ENCODE assay signal across 29 cellular contexts in the genomic region with DNA sequence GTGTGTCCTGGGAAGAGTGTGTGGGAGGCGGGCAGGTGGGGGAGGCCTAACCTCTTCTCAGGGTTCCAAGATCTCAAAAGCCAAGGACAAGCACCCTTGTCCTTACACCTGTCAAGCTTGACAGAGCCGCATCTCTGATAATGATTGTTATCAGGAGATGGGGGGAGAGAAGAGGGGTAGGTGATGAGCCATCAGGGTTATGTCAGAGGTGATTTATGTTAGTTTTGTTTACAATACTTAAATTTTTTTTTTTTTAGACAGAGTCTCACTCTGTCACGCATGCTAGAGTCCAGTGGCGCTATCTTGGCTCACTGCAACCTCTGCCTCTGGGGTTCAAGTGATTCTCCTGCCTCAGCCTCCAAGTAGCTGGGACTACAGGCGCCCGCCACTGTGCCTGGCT.
"Had no signal": no experiment of that assay in that cellular context is flagged by ENCODE, and none has a peak within 500 bp of the region (broad histone marks: within the 10 kb centered on the region; RNA-seq: fewer than 3 reads in every experiment).

No MANE protein-coding gene starts in this region.

- H3K4me1 Mint-ChIP-seq: activated CD4-positive, alpha-beta T cell treated with anti-CD3 and anti-CD28 coated beads, Interleukin-2, amount 10 ng/mL, durations not matched to agents 7 days and 5 days; central memory CD8-positive, alpha-beta T cell; endodermal cell had no signal

- H3K27me3 ChIP-seq: ascending aorta, breast epithelium, dorsolateral prefrontal cortex had no signal

- H3K4me3 ChIP-seq: ascending aorta, breast epithelium, coronary artery, dorsolateral prefrontal cortex had no signal

- H3K27ac Mint-ChIP-seq: activated CD4-positive, alpha-beta memory T cell treated with anti-CD3 and anti-CD28 coated beads, Interleukin-2, amount 10 ng/mL, durations not matched to agents 7 days and 5 days; activated CD4-positive, alpha-beta T cell treated with anti-CD3 and anti-CD28 coated beads, Interleukin-2, amount 10 ng/mL, durations not matched to agents 7 days and 5 days; activated naive CD4-positive, alpha-beta T cell treated with anti-CD3 and anti-CD28 coated beads, Interleukin-2, amount 10 ng/mL, durations not matched to agents 7 days and 5 days; activated naive CD8-positive, alpha-beta T cell treated with anti-CD3 and anti-CD28 coated beads, Interleukin-2, amount 10 ng/mL, durations not matched to agents 7 days and 5 days; activated T-cell treated with anti-CD3 and anti-CD28 coated beads, Interleukin-2, amount 50 U/mL, for 24 hours; activated T-cell treated with anti-CD3 and anti-CD28 coated beads, Interleukin-2, amount 50 U/mL, for 72 hours; dendritic cell treated with granulocyte-macrophage colony-stimulating factor and Interleukin-4, amounts not matched to agents 40 ng/mL and 50 ng/mL, for 4 days; endodermal cell; T-cell; T-helper 1 cell treated with Interleukin-12 subunit alpha and Interleukin-12 subunit beta and Interleukin-4 antibody, amounts not matched to agents 30 μg/mL and 1 μg/mL, for 36 hours; WTC11 had no signal

- H3K36me3 Mint-ChIP-seq: activated naive CD4-positive, alpha-beta T cell treated with anti-CD3 and anti-CD28 coated beads, Interleukin-2, amount 50 U/mL, for 72 hours; activated naive CD8-positive, alpha-beta T cell treated with anti-CD3 and anti-CD28 coated beads, Interleukin-2, amount 10 ng/mL, durations not matched to agents 7 days and 5 days; brain; T-cell; WTC11 had no signal

- H3K27ac ChIP-seq: ascending aorta, breast epithelium, coronary artery, dorsolateral prefrontal cortex had no signal

- H3K27me3 Mint-ChIP-seq: central memory CD8-positive, alpha-beta T cell; dendritic cell treated with granulocyte-macrophage colony-stimulating factor and Interleukin-4, amounts not matched to agents 40 ng/mL and 50 ng/mL, for 4 days; T-cell had no signal

- ATAC-seq: activated naive CD4-positive, alpha-beta T cell treated with anti-CD3 and anti-CD28 coated beads, Interleukin-2, amount 50 U/mL, for 72 hours; activated T-cell treated with anti-CD3 and anti-CD28 coated beads, Interleukin-2, amount 50 U/mL, for 72 hours; esophagus mucosa; T-cell; WTC11 had no signal

- DNase-seq: activated CD4-positive, alpha-beta memory T cell treated with anti-CD3 and anti-CD28 coated beads, Interleukin-2, amount 10 ng/mL, durations not matched to agents 7 days and 5 days; activated CD4-positive, alpha-beta T cell treated with anti-CD3 and anti-CD28 coated beads for 1 hour; activated CD4-positive, alpha-beta T cell treated with anti-CD3 and anti-CD28 coated beads for 4 hours; activated CD4-positive, alpha-beta T cell treated with anti-CD3 and anti-CD28 coated beads, Interleukin-2, amount 10 ng/mL, durations not matched to agents 7 days and 5 days; activated CD4-positive, alpha-beta T cell treated with anti-CD3 and anti-CD28 coated beads, Interleukin-2, amount 50 U/mL, for 4 hours; activated CD8-positive, alpha-beta memory T cell treated with anti-CD3 and anti-CD28 coated beads, Interleukin-2, amount 50 U/mL, for 48 hours; activated gamma-delta T cell; activated naive CD4-positive, alpha-beta T cell; activated naive CD4-positive, alpha-beta T cell treated with anti-CD3 and anti-CD28 coated beads, Interleukin-2, amount 10 ng/mL, durations not matched to agents 7 days and 5 days; activated naive CD8-positive, alpha-beta T cell treated with anti-CD3 and anti-CD28 coated beads, Interleukin-2, amount 10 ng/mL, durations not matched to agents 7 days and 5 days; activated T-cell treated with anti-CD3 and anti-CD28 coated beads for 4 hours; activated T-cell treated with anti-CD3 and anti-CD28 coated beads, Interleukin-2, amount 50 U/mL, for 24 hours; activated T-cell treated with anti-CD3 and anti-CD28 coated beads, Interleukin-2, amount 50 U/mL, for 72 hours; dorsolateral prefrontal cortex; effector memory CD4-positive, alpha-beta T cell; endodermal cell; foreskin fibroblast; head of caudate nucleus; T-cell had no signal

- H3K4me3 Mint-ChIP-seq: activated CD4-positive, alpha-beta memory T cell treated with anti-CD3 and anti-CD28 coated beads, Interleukin-2, amount 10 ng/mL, durations not matched to agents 7 days and 5 days; activated CD4-positive, alpha-beta T cell treated with anti-CD3 and anti-CD28 coated beads, Interleukin-2, amount 10 ng/mL, durations not matched to agents 7 days and 5 days; activated naive CD4-positive, alpha-beta T cell treated with anti-CD3 and anti-CD28 coated beads, Interleukin-2, amount 10 ng/mL, durations not matched to agents 7 days and 5 days; activated naive CD8-positive, alpha-beta T cell treated with anti-CD3 and anti-CD28 coated beads, Interleukin-2, amount 10 ng/mL, durations not matched to agents 7 days and 5 days; activated T-cell treated with anti-CD3 and anti-CD28 coated beads, Interleukin-2, amount 50 U/mL, for 24 hours; activated T-cell treated with anti-CD3 and anti-CD28 coated beads, Interleukin-2, amount 50 U/mL, for 72 hours; brain; central memory CD8-positive, alpha-beta T cell; dendritic cell treated with granulocyte-macrophage colony-stimulating factor and Interleukin-4, amounts not matched to agents 40 ng/mL and 50 ng/mL, for 4 days; endodermal cell; T-cell; T-helper 1 cell treated with Interleukin-12 subunit alpha and Interleukin-12 subunit beta and Interleukin-4 antibody, amounts not matched to agents 30 μg/mL and 1 μg/mL, for 36 hours; WTC11 had no signal

- H3K36me3 ChIP-seq: breast epithelium had no signal

- H3K9me3 Mint-ChIP-seq: activated CD4-positive, alpha-beta memory T cell treated with anti-CD3 and anti-CD28 coated beads, Interleukin-2, amount 10 ng/mL, durations not matched to agents 7 days and 5 days; activated CD4-positive, alpha-beta T cell treated with anti-CD3 and anti-CD28 coated beads, Interleukin-2, amount 10 ng/mL, durations not matched to agents 7 days and 5 days; activated naive CD4-positive, alpha-beta T cell treated with anti-CD3 and anti-CD28 coated beads, Interleukin-2, amount 10 ng/mL, durations not matched to agents 7 days and 5 days; activated naive CD4-positive, alpha-beta T cell treated with anti-CD3 and anti-CD28 coated beads, Interleukin-2, amount 50 U/mL, for 72 hours; activated naive CD8-positive, alpha-beta T cell treated with anti-CD3 and anti-CD28 coated beads, Interleukin-2, amount 10 ng/mL, durations not matched to agents 7 days and 5 days; activated T-cell treated with anti-CD3 and anti-CD28 coated beads, Interleukin-2, amount 50 U/mL, for 24 hours; activated T-cell treated with anti-CD3 and anti-CD28 coated beads, Interleukin-2, amount 50 U/mL, for 72 hours; brain; central memory CD8-positive, alpha-beta T cell; dendritic cell treated with granulocyte-macrophage colony-stimulating factor and Interleukin-4, amounts not matched to agents 40 ng/mL and 50 ng/mL, for 4 days; endodermal cell; T-cell; T-helper 1 cell treated with Interleukin-12 subunit alpha and Interleukin-12 subunit beta and Interleukin-4 antibody, amounts not matched to agents 30 μg/mL and 1 μg/mL, for 36 hours; WTC11 had no signal

- H3K9me3 ChIP-seq: ascending aorta, breast epithelium had no signal

- H3K4me1 ChIP-seq: ascending aorta, breast epithelium had no signal
